1 cellular context compared by ENCODE assay signal in the genomic region with DNA sequence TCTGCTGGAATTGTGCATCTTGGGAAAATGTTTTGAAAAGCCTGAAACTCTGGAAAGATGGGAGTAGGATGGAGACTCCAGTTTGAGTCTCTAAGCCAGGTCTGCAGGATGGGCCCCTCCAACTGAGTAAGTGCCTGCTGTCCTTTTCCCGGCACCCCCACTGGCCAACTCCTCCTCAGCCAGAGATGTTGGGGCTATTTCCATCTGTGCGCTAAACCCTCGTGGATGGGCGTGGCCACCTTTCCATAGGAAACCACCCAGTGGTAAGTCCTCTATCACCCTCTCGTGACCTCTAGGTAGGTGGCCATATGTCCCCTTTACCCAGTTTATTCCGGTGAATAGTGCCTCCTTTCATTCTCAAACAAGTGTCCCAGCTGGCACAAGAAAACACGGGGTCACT.
TF ChIP-seq lines count a peak whose summit lies in the region.

No MANE protein-coding gene starts in this region.

TF ChIP-seq in K562, 482 proteins besides CTCF, POLR2A, EP300 and RAD21 (continued from another document):
- TF ChIP-seq CUX1 (CRISPR knock-in tag; IDR thresholded peaks at IDR 0.05) (no peak), DLX4 (CRISPR knock-in tag; IDR thresholded peaks at IDR 0.05) (no peak), MEIS2 (IDR thresholded peaks at IDR 0.05; ENCODE audit: partially characterized antibody) (no peak), ZNF76 (CRISPR knock-in tag; IDR thresholded peaks at IDR 0.05; ENCODE audit: borderline replicate concordance) (0 out of 2 replicates have a peak, but pooled peaks have one; percentile 25), SRSF3 (IDR thresholded peaks at IDR 0.05; ENCODE audit: insufficient read depth, low read length) (no peak), RNF2 (IDR thresholded peaks at IDR 0.05) (no peak), ZNF449 (CRISPR knock-in tag; IDR thresholded peaks at IDR 0.05) (0 out of 2 replicates have a peak, but pooled peaks have one; percentile 23), ZBTB17 (CRISPR knock-in tag; IDR thresholded peaks at IDR 0.05) (no peak), NR3C1 (CRISPR knock-in tag; IDR thresholded peaks at IDR 0.05) (no peak), MCM5 (IDR thresholded peaks at IDR 0.05; ENCODE audit: low read depth) (no peak), CEBPB (tag; IDR thresholded peaks at IDR 0.05) (no peak), ETS1 (conservative IDR thresholded peaks at IDR 0.05; ENCODE audit: control insufficient read depth, low read depth, low read length) (0 out of 2 replicates have a peak, but pooled peaks have one; percentile 19), SP1 (CRISPR knock-in tag; IDR thresholded peaks at IDR 0.05) (peak; percentile 21; the same call in 1 of the 2 replicates), BRD4 (IDR thresholded peaks at IDR 0.05) (no peak), MEF2D (tag; conservative IDR thresholded peaks at IDR 0.05; ENCODE audit: low read depth) (no peak), DDX20 (tag; IDR thresholded peaks at IDR 0.05; ENCODE audit: low read depth) (peak; percentile 22; the same call in 1 of the 2 replicates), U2AF1 (optimal IDR thresholded peaks at IDR 0.05; ENCODE audit: low read depth, low read length) (no peak), PURB (CRISPR knock-in tag; IDR thresholded peaks at IDR 0.05; ENCODE audit: low read depth) (no peak), RUNX1 (IDR thresholded peaks at IDR 0.05; ENCODE audit: low read depth) (no peak), BRF1 (IDR thresholded peaks at IDR 0.05; ENCODE audit: borderline replicate concordance, extremely low read depth, insufficient read length) (no peak), ZBTB7A (IDR thresholded peaks at IDR 0.05; ENCODE audit: borderline replicate concordance, control insufficient read depth, low read depth, low read length) (no peak), HMGN3 (IDR thresholded peaks at IDR 0.05; ENCODE audit: borderline replicate concordance, extremely low read depth, insufficient read length, low read depth, low read length) (no peak), MECOM (CRISPR knock-in tag; IDR thresholded peaks at IDR 0.05) (peak; percentile 3; the same call in 1 of the 2 replicates), TEAD1 (CRISPR knock-in tag; IDR thresholded peaks at IDR 0.05) (peak in 1 of 2 experiments; percentile 25; a peak in 1 of 4 replicates), ZBTB11 (CRISPR knock-in tag; IDR thresholded peaks at IDR 0.05) (0 out of 6 replicates have a peak, but pooled peaks of 1 of the 3 experiments have one; percentile 8), ZNF785 (CRISPR knock-in tag; IDR thresholded peaks at IDR 0.05) (0 out of 2 replicates have a peak, but pooled peaks have one; percentile 17)
- TF ChIP-seq, protein P1, sequence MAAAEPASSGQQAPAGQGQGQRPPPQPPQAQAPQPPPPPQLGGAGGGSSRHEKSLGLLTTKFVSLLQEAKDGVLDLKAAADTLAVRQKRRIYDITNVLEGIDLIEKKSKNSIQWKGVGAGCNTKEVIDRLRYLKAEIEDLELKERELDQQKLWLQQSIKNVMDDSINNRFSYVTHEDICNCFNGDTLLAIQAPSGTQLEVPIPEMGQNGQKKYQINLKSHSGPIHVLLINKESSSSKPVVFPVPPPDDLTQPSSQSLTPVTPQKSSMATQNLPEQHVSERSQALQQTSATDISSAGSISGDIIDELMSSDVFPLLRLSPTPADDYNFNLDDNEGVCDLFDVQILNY (CRISPR knock-in tag; IDR thresholded peaks at IDR 0.05): peak; percentile 68; the same call in 1 of the 2 replicates
- TF ChIP-seq, protein P2, sequence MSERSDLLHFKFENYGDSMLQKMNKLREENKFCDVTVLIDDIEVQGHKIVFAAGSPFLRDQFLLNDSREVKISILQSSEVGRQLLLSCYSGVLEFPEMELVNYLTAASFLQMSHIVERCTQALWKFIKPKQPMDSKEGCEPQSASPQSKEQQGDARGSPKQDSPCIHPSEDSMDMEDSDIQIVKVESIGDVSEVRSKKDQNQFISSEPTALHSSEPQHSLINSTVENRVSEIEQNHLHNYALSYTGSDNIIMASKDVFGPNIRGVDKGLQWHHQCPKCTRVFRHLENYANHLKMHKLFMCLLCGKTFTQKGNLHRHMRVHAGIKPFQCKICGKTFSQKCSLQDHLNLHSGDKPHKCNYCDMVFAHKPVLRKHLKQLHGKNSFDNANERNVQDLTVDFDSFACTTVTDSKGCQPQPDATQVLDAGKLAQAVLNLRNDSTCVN (CRISPR knock-in tag; IDR thresholded peaks at IDR 0.05): 0 out of 2 replicates have a peak, but pooled peaks have one; percentile 27
- TF ChIP-seq, protein P3, sequence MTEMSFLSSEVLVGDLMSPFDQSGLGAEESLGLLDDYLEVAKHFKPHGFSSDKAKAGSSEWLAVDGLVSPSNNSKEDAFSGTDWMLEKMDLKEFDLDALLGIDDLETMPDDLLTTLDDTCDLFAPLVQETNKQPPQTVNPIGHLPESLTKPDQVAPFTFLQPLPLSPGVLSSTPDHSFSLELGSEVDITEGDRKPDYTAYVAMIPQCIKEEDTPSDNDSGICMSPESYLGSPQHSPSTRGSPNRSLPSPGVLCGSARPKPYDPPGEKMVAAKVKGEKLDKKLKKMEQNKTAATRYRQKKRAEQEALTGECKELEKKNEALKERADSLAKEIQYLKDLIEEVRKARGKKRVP (CRISPR knock-in tag; IDR thresholded peaks at IDR 0.05): peak; percentile 42; the same call in 1 of the 2 replicates
- TF ChIP-seq, protein P4, sequence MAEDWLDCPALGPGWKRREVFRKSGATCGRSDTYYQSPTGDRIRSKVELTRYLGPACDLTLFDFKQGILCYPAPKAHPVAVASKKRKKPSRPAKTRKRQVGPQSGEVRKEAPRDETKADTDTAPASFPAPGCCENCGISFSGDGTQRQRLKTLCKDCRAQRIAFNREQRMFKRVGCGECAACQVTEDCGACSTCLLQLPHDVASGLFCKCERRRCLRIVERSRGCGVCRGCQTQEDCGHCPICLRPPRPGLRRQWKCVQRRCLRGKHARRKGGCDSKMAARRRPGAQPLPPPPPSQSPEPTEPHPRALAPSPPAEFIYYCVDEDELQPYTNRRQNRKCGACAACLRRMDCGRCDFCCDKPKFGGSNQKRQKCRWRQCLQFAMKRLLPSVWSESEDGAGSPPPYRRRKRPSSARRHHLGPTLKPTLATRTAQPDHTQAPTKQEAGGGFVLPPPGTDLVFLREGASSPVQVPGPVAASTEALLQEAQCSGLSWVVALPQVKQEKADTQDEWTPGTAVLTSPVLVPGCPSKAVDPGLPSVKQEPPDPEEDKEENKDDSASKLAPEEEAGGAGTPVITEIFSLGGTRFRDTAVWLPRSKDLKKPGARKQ (CRISPR knock-in tag; IDR thresholded peaks at IDR 0.05): no peak
